ENCODE assay signal across 20 cellular contexts in the genomic region with DNA sequence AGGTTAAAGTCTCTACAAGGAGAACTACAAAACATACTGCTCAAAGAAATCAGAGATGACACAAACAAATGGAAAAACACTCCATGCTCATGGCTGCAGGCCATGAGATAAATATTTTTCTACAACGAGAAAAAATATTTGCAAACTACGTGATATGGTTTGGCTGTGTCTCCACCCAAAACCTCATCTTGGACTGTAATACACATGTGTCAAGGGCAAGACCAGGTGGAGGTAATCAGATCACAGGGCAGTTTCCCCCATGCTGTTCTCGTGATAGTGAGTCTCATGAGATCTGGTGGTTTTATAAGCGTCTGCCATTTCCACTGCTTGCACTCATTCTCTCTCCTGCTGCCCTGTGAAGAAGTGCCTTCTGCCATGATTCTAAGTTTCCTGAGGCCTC. TPM values are rescaled to one million over a fixed set of nuclear protein-coding genes. Genes with fewer than 3 reads are reported as not detected.
A peak's percentile ranks its signal among the peaks of the same experiment; 100 is the strongest.
DNase-seq lines count a peak whose midpoint lies in the region; ATAC-seq, FAIRE-seq and TF ChIP-seq lines count a peak whose summit lies in the region.
"Had no signal": no experiment of that assay in that cellular context is flagged by ENCODE, and none has a peak within 500 bp of the region (broad histone marks: within the 10 kb centered on the region; RNA-seq: fewer than 3 reads in every experiment).

No MANE protein-coding gene starts in this region.

- in situ Hi-C loops in IMR-90 (cut with MboI; ENCODE audit: low sequenced_read_pairs) = no loop called here

- no peak overlapping the region for H3K9ac ChIP-seq in IMR-90 (ENCODE audit: low read depth, low read length)
- H3K9ac ChIP-seq: BLaER1, GM23248 had no signal

- no peak overlapping the region for H3K4me3 Mint-ChIP-seq in activated CD4-positive, alpha-beta T cell treated with anti-CD3 and anti-CD28 coated beads for 36 hours
- H3K4me3 Mint-ChIP-seq in central memory CD8-positive, alpha-beta T cell = peak overlapping the region; percentile 25
- peak overlapping the region in 3 of 8 donors; percentile 2 to 29 (median 12) for H3K4me3 Mint-ChIP-seq in naive B cell

- WGBS in IMR-90 (ENCODE audit: extremely low coverage in 2 of 2, insufficient read length in 1 of 2), 2 experiments = no CpG with 5 or more reads among the region's 4 CpGs

- H3K23ac ChIP-seq in IMR-90 (ENCODE audit: low read depth, low read length) = no peak overlapping the region

- peak overlapping the region; percentile 81; the same call in 1 of the 2 replicates for H4K5ac ChIP-seq in IMR-90 (ENCODE audit: low read depth, low read length)

- TF ChIP-seq CTCF in IMR-90 (conservative IDR thresholded peaks at IDR 0.05; ENCODE audit: low read depth, low read length) = no peak
- TF ChIP-seq CTCF in A673 (conservative IDR thresholded peaks at IDR 0.05; ENCODE audit: low read depth, low read length) = no peak
- no peak for TF ChIP-seq CTCF in RWPE1 (conservative IDR thresholded peaks at IDR 0.05; ENCODE audit: low read depth)

- no peaks in the 10 kb centered on the region for H4K20me1 ChIP-seq in IMR-90 (ENCODE audit: insufficient read depth, low read length)
- H4K20me1 ChIP-seq: BLaER1 had no signal

- no peak overlapping the region for H3K27ac ChIP-seq in IMR-90 (ENCODE audit: insufficient read depth, low read length)
- no peak overlapping the region for H3K27ac ChIP-seq in A673 (ENCODE audit: low read depth, low read length, poor library complexity, severe bottlenecking)
- H3K27ac ChIP-seq in RWPE1 = no peak overlapping the region
- H3K27ac ChIP-seq: 22Rv1, BLaER1, GM23248 had no signal

- no peaks in the 10 kb centered on the region for H3K27me3 ChIP-seq in IMR-90 (ENCODE audit: control insufficient read depth, insufficient read depth, low read length)
- no peaks in the 10 kb centered on the region for H3K27me3 ChIP-seq in A673 (replicated peaks; ENCODE audit: insufficient read depth, low read depth, low read length, poor library complexity)
- H3K27me3 ChIP-seq: BLaER1 had no signal

- peaks cover 56% of the 10 kb centered on the region for H3K36me3 Mint-ChIP-seq in activated CD4-positive, alpha-beta T cell treated with anti-CD3 and anti-CD28 coated beads for 36 hours (ENCODE audit: low read depth)
- peaks cover 2% of the 10 kb centered on the region for H3K36me3 Mint-ChIP-seq in central memory CD8-positive, alpha-beta T cell (ENCODE audit: insufficient read depth)
- peaks cover 33 to 47% of the 10 kb centered on the region in 2 donors for H3K36me3 Mint-ChIP-seq in naive B cell

- H2BK120ac ChIP-seq in IMR-90 (ENCODE audit: low read depth, low read length) = peak overlapping the region; percentile 47; the same call in 1 of the 2 replicates

- peak overlapping the region; percentile 83; the same call in 1 of the 2 replicates for H3K18ac ChIP-seq in IMR-90 (ENCODE audit: low read depth, low read length)

- H3K36me3 ChIP-seq in IMR-90 (ENCODE audit: control insufficient read depth, insufficient read depth, low read length) (no peaks in the 10 kb centered on the region), A673 (ENCODE audit: insufficient read depth, low read length, poor library complexity, severe bottlenecking) (no peaks in the 10 kb centered on the region)

- no peak overlapping the region for H2AK9ac ChIP-seq in IMR-90 (replicated peaks; ENCODE audit: low read depth, low read length, poor library complexity)

- no peak overlapping the region for H3K4me2 ChIP-seq in IMR-90 (ENCODE audit: low read depth, low read length)
- H3K4me2 ChIP-seq: BLaER1 had no signal

- peak overlapping the region; percentile 75; the same call in 1 of the 3 replicates for H2BK15ac ChIP-seq in IMR-90 (ENCODE audit: low read depth, low read length)

- H2BK20ac ChIP-seq in IMR-90 (ENCODE audit: low read depth, low read length) = peak overlapping the region; percentile 31; the same call in 1 of the 2 replicates

- 0 out of 2 replicates have a peak overlapping the region, but pooled peaks have one; percentile 73 for H2AK5ac ChIP-seq in IMR-90 (ENCODE audit: low read depth, low read length)

- no peak overlapping the region for H3K4me3 ChIP-seq in IMR-90 (ENCODE audit: insufficient read depth, low read depth, low read length)
- no peak overlapping the region for H3K4me3 ChIP-seq in A673 (ENCODE audit: low read depth, low read length, poor library complexity, severe bottlenecking)
- H3K4me3 ChIP-seq: BLaER1, GM23248 had no signal

- H3K4me1 Mint-ChIP-seq in activated CD4-positive, alpha-beta T cell treated with anti-CD3 and anti-CD28 coated beads for 36 hours = peaks cover 78% of the 10 kb centered on the region
- H3K4me1 Mint-ChIP-seq in central memory CD8-positive, alpha-beta T cell = peaks cover 70% of the 10 kb centered on the region
- peaks cover 36 to 66% (median 60%) of the 10 kb centered on the region in 3 donors for H3K4me1 Mint-ChIP-seq in naive B cell

- intact Hi-C loops in activated CD4-positive, alpha-beta T cell treated with anti-CD3 and anti-CD28 coated beads for 36 hours (cut with DNase I, micrococcal nuclease) = no loop called here
- intact Hi-C loops in IMR-90 (cut with micrococcal nuclease) (no loop called here), A673 (cut with micrococcal nuclease; ENCODE audit: unreplicated experiment) (no loop called here)

- no peaks in the 10 kb centered on the region for H3K27me3 Mint-ChIP-seq in activated CD4-positive, alpha-beta T cell treated with anti-CD3 and anti-CD28 coated beads for 36 hours
- no peaks in the 10 kb centered on the region for H3K27me3 Mint-ChIP-seq in central memory CD8-positive, alpha-beta T cell
- H3K27me3 Mint-ChIP-seq in naive B cell = no peaks in the 10 kb centered on the region

- peak overlapping the region; percentile 35 for H3K27ac Mint-ChIP-seq in activated CD4-positive, alpha-beta T cell treated with anti-CD3 and anti-CD28 coated beads for 36 hours
- peak overlapping the region; percentile 70 for H3K27ac Mint-ChIP-seq in central memory CD8-positive, alpha-beta T cell (ENCODE audit: low read depth)
- peak overlapping the region in 4 of 6 donors; percentile 18 to 83 (median 54) for H3K27ac Mint-ChIP-seq in naive B cell

- no peak for ATAC-seq in activated CD4-positive, alpha-beta T cell treated with anti-CD3 and anti-CD28 coated beads for 36 hours
- ATAC-seq in IMR-90 (ENCODE audit: low read depth) (no peak), naive B cell (ENCODE audit: low read depth in 2 of 2) (no peak)
- ATAC-seq in central memory CD8-positive, alpha-beta T cell (replicated peaks; ENCODE audit: extremely low read depth, poor library complexity, severe bottlenecking) = no peak

- dilution Hi-C loops in IMR-90 (cut with HindIII; ENCODE audit: low sequenced_read_pairs, unreplicated experiment) = no loop called here

- H3K4me1 ChIP-seq in IMR-90 (ENCODE audit: control insufficient read depth, insufficient read depth, low read length) (peaks cover 2% of the 10 kb centered on the region), A673 (ENCODE audit: insufficient read depth, low read length, poor library complexity, severe bottlenecking) (no peaks in the 10 kb centered on the region)
- H3K4me1 ChIP-seq: BLaER1 had no signal

- peaks cover 15% of the 10 kb centered on the region for H3K9me3 Mint-ChIP-seq in activated CD4-positive, alpha-beta T cell treated with anti-CD3 and anti-CD28 coated beads for 36 hours (ENCODE audit: low read depth)
- H3K9me3 Mint-ChIP-seq in central memory CD8-positive, alpha-beta T cell = no peaks in the 10 kb centered on the region
- H3K9me3 Mint-ChIP-seq in naive B cell = peaks cover 0 to 81% (median 62%) of the 10 kb centered on the region in 7 donors

- TF ChIP-seq RAD21 in IMR-90 (IDR thresholded peaks at IDR 0.05; ENCODE audit: low read length) = no peak

- H3K56ac ChIP-seq in IMR-90 (ENCODE audit: extremely low read depth, insufficient read depth, low read length) = no peak overlapping the region

- H3K79me1 ChIP-seq in IMR-90 (ENCODE audit: low read depth in 1 of 2, low read length in 2 of 2) = peaks cover 16 to 50% of the 10 kb centered on the region in 2 experiments

- H4K8ac ChIP-seq in IMR-90 (ENCODE audit: low read depth in 2 of 2, low read length in 2 of 2) = peak overlapping the region in 1 of 2 experiments; percentile 71; a peak in 1 of 4 replicates

- H3K9me3 ChIP-seq in IMR-90 (ENCODE audit: control insufficient read depth, insufficient read depth, low read length) (peaks cover 2% of the 10 kb centered on the region), A673 (ENCODE audit: low read depth, low read length, poor library complexity, severe bottlenecking) (peaks cover 11% of the 10 kb centered on the region)

- H2BK5ac ChIP-seq in IMR-90 (ENCODE audit: low read depth, low read length, poor library complexity, severe bottlenecking) = no peak overlapping the region

- no peak overlapping the region for H2AFZ ChIP-seq in IMR-90 (replicated peaks; ENCODE audit: low read length, poor library complexity)
- H2AFZ ChIP-seq: GM23248 had no signal

- POLR2A ChIA-PET in activated CD4-positive, alpha-beta T cell treated with anti-CD3 and anti-CD28 coated beads for 36 hours (lab: Charles Lee) = interaction anchor here (0.6 kb wide), 1 partner anchor 232 kb away, joined by 3 read pairs; no protein-coding TSS in a partner anchor
- POLR2A ChIA-PET in IMR-90 (lab: Charles Lee; ENCODE audit: unreplicated experiment) (no interaction called here), A673 (lab: Charles Lee; ENCODE audit: low non-redundant PET) (no interaction called here), RWPE1 (lab: Yijun Ruan, JAX; ENCODE audit: low non-redundant PET) (no interaction called here)

- no peak for TF ChIP-seq POLR2A in IMR-90 (IDR thresholded peaks at IDR 0.05; ENCODE audit: low read depth, low read length)

- no peak overlapping the region for H3K4ac ChIP-seq in IMR-90 (ENCODE audit: low read depth, low read length)

- H3K9me1 ChIP-seq in IMR-90 (ENCODE audit: insufficient read depth, low read length) = no peaks in the 10 kb centered on the region

- no peak for FAIRE-seq in urothelium cell line (lab: Jason Lieb, UNC)

- peak overlapping the region; percentile 65; the same call in 1 of the 2 replicates for H3K14ac ChIP-seq in IMR-90 (replicated peaks; ENCODE audit: low read depth, low read length)

- CTCF ChIA-PET in activated CD4-positive, alpha-beta T cell treated with anti-CD3 and anti-CD28 coated beads for 36 hours (lab: Charles Lee) = interaction anchor here (3.5 kb wide), 1 partner anchor 24 kb away, joined by 12 read pairs; no protein-coding TSS in a partner anchor
- CTCF ChIA-PET in IMR-90 (lab: Yijun Ruan, JAX) = no interaction called here
- CTCF ChIA-PET in A673 (lab: Charles Lee) = no interaction called here
- CTCF ChIA-PET in RWPE1 (lab: Yijun Ruan, JAX) = no interaction called here

- H4K91ac ChIP-seq in IMR-90 (ENCODE audit: insufficient read depth, low read depth, low read length) = no peak overlapping the region

- no peak for DNase-seq in activated CD4-positive, alpha-beta T cell treated with anti-CD3 and anti-CD28 coated beads for 36 hours
- no peak for DNase-seq in activated CD4-positive, alpha-beta T cell treated with anti-CD3 and anti-CD28 coated beads, Interleukin-2, amount 50 U/mL, for 4 hours
- DNase-seq in IMR-90 (no peak), naive B cell (no peak), A673 (ENCODE audit: low spot score) (no peak), RWPE1 (ENCODE audit: low spot score) (no peak), urothelium cell line (ENCODE audit: low spot score) (no peak)
- DNase-seq in central memory CD8-positive, alpha-beta T cell (ENCODE audit: low spot score in 2 of 2) = no peak
- DNase-seq: CD8-positive, alpha-beta memory T cell; DMS79 treated with DMSO at 0.1 percent for 48 hours; GM23248; KG1; NCI-H1417 treated with DMSO at 0.1 percent for 48 hours; NCI-H1930; NCI-H2171; NCI-H446; NK-92 treated with Interleukin-12 subunit alpha and Interleukin-12 subunit beta, amount 100 ng/mL, for 24 hours; SHP77 treated with DMSO at 0.1 percent for 48 hours had no signal

- BruUV-seq in IMR-90 (replicated peaks; lab: Mats Ljungman, UMichigan) = no TSS peak
- no TSS peak for BruUV-seq in A673 (replicated peaks; lab: Mats Ljungman, UMichigan)

RNA-seq across cellular contexts. Expression of gene COA1, which starts 57.8 kb away (rescaled TPM):
- 10 to 100 TPM; 76.9 to 77.1 TPM for total RNA-seq in activated CD4-positive, alpha-beta T cell treated with anti-CD3 and anti-CD28 coated beads for 36 hours
- total RNA-seq in IMR-90 (2012; rRNA removed) (59.5 and 66.4 TPM in 2 replicates), A673 (2021) (105 and 115 TPM in 2 replicates)
- polyA plus RNA-seq in IMR-90 (2012; rRNA removed) (24.2 and 34.2 TPM in 2 replicates), naive B cell (ENCODE audit: low read depth in 6 of 6) (100 to 1,000 TPM in 5 of 6 donors, 10 to 100 TPM in 1; 96.6 to 146 (median 107) TPM)
- polyA plus RNA-seq in IMR-90 (2012; cell fraction: cytosol; rRNA removed) = 8.0 and 13.1 TPM in 2 replicates
- polyA plus RNA-seq in IMR-90 (2012; cell fraction: nucleus; rRNA removed; ENCODE audit: low replicate concordance) = 10.3 and 43.3 TPM in 2 replicates
